In genomic region chr13:111035861-111036260, GRCh38 we compare ENCODE assay signal across 6 cellular contexts.
"Had no signal": no experiment of that assay in that cellular context is flagged by ENCODE, and none has a peak within 500 bp of the region (broad histone marks: within the 10 kb centered on the region; RNA-seq: fewer than 3 reads in every experiment).

No MANE protein-coding gene starts in this region.

- H2AFZ ChIP-seq: GM23248 had no signal

- H3K9me3 Mint-ChIP-seq: H9 had no signal

- H3K4me3 Mint-ChIP-seq: H9 had no signal

- FAIRE-seq: HTR-8/SVneo had no signal

- H3K4me3 ChIP-seq: GM23248 had no signal

- DNase-seq: GM23248, GOT3, H9, HCEC 1CT, IMR-90 had no signal

- H3K27ac Mint-ChIP-seq: H9 had no signal

- H3K27ac ChIP-seq: GM23248 had no signal

- H3K9ac ChIP-seq: GM23248 had no signal
